7 cellular contexts compared by ENCODE assay signal in genomic region chr17:74760404-74761105, GRCh38. TPM values are rescaled to one million over a fixed set of nuclear protein-coding genes. Genes with fewer than 3 reads are reported as not detected.
DNase-seq lines count a peak whose midpoint lies in the region; ATAC-seq, FAIRE-seq and TF ChIP-seq lines count a peak whose summit lies in the region.
"Had no signal": no experiment of that assay in that cellular context is flagged by ENCODE, and none has a peak within 500 bp of the region (broad histone marks: within the 10 kb centered on the region; RNA-seq: fewer than 3 reads in every experiment).

No MANE protein-coding gene starts in this region.

- peak overlapping the region; percentile 90 to 91 for H3K27ac ChIP-seq in prostate gland

- TF ChIP-seq CTCF in prostate gland (IDR thresholded peaks at IDR 0.05) = no peak

- no peak for FAIRE-seq in GM12892 (lab: Jason Lieb, UNC)

- intact Hi-C loops in prostate gland (cut with DNase I) = no loop called here

- DNase-seq in NCI-H2171 treated with DMSO at 0.1 percent for 48 hours (lab: John Stamatoyannopoulos, UW) (peak; percentile 93), dermis microvascular lymphatic vessel endothelial cell (ENCODE audit: low read depth in 2 of 2) (peak; percentile 28 to 59), prostate gland (ENCODE audit: low spot score) (peak; percentile 64), GM12892 (ENCODE audit: insufficient read length) (no peak)
- DNase-seq: activated B cell treated with CpG ODN at 0.5 μM for 24 hours had no signal

- no peaks in the 10 kb centered on the region for H3K27me3 ChIP-seq in prostate gland (replicated peaks; ENCODE audit: insufficient read depth)

- TF ChIP-seq POLR2A in prostate gland (IDR thresholded peaks at IDR 0.05) (no peak), GM12892 (IDR thresholded peaks at IDR 0.05; ENCODE audit: low read depth, low read length) (no peak)

- peaks cover 60% of the 10 kb centered on the region for H3K4me1 ChIP-seq in prostate gland (replicated peaks)

- ATAC-seq in HG03280 (IDR thresholded peaks at IDR 0.05; ENCODE audit: unreplicated experiment) = no peak
- ATAC-seq in GM18868 (IDR thresholded peaks at IDR 0.05; ENCODE audit: unreplicated experiment) = no peak

- no peaks in the 10 kb centered on the region for H3K36me3 ChIP-seq in prostate gland

- H3K9me3 ChIP-seq in prostate gland = no peaks in the 10 kb centered on the region

- WGBS in prostate gland = 37% methylated on average over 7 of the region's 7 CpGs

- no peak overlapping the region for H3K4me3 ChIP-seq in prostate gland

RNA-seq across cellular contexts. Expression of gene NHERF1, which starts 12.1 kb away (rescaled TPM):
- total RNA-seq in dermis microvascular lymphatic vessel endothelial cell (5.4 and 6.8 TPM in 2 replicates), prostate gland (100 to 1,000 TPM in 1 of 2 donors, 10 to 100 TPM in 1; 84.1 to 133 TPM)
- 26.2 TPM for polyA plus RNA-seq in GM12892 (2012; ENCODE audit: missing spikeins)

RNA-seq across cellular contexts. Expression of gene NAT9, which starts 15.6 kb away (rescaled TPM):
- total RNA-seq in dermis microvascular lymphatic vessel endothelial cell (17.7 and 31.4 TPM in 2 replicates), prostate gland (10 to 100 TPM; 29.6 to 49.3 TPM)
- polyA plus RNA-seq in GM12892 (2012; ENCODE audit: missing spikeins) = 36.4 TPM

RNA-seq across cellular contexts. Expression of gene RAB37, which starts 23.5 kb away (rescaled TPM):
- total RNA-seq in dermis microvascular lymphatic vessel endothelial cell (0.13 TPM in 2 replicates), prostate gland (1 to 10 TPM; 1.6 to 2.2 TPM)
- polyA plus RNA-seq in GM12892 (2012; ENCODE audit: missing spikeins) = 10.3 TPM

RNA-seq across cellular contexts. Expression of gene CD300LF, which starts 47.8 kb away (rescaled TPM):
- not detected in 2 replicates for total RNA-seq in dermis microvascular lymphatic vessel endothelial cell
- total RNA-seq in prostate gland = 1 to 10 TPM in 1 of 2 donors, under 1 TPM in 1; 0.59 to 1.2 TPM
- polyA plus RNA-seq in GM12892 (2012; ENCODE audit: missing spikeins) = not detected

Comparison
In these comparisons a context has a peak if more than half of its experiments do, and no peak if none do; other contexts are left out.
1. RNA of gene NHERF1, which starts 12.1 kb away (total RNA-seq): 84.1 to 133 TPM in prostate gland; 5.4 to 6.8 TPM in dermis microvascular lymphatic vessel endothelial cell; every median in the first group is over 10 times any median in the second.